1 cellular context compared by ENCODE assay signal in the genomic region with DNA sequence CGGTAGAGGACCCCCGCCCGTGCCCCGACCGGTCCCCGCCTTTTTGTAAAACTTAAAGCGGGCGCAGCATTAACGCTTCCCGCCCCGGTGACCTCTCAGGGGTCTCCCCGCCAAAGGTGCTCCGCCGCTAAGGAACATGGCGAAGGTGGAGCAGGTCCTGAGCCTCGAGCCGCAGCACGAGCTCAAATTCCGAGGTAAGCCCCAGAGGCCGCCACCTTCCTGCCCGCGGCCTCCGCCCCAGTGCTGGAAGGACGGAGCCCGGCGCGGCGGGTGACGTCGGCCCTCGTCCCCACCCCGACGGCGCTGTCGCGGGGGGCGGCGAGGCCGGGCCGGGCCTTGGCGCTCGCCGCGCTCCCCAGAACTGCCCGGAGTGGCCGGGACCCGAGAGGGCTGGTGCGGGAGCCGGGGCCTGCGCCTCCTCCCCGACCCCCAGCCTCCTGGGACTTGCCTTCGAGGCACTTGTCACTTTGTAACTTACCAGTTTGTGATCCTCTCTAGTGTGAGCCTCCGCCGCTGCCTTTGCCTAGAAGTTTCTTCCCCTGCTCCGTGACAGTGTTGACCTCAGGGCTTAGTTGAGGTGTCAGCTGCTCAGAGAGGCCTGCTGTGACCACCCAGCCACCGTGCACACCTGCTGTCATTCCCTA.
A peak's percentile ranks its signal among the peaks of the same experiment; 100 is the strongest.
TF ChIP-seq lines count a peak whose summit lies in the region.

No MANE protein-coding gene starts in this region.

TF ChIP-seq in K562, 482 proteins besides CTCF, POLR2A, EP300 and RAD21 (continued from another document and continues in another):
- TF ChIP-seq, protein P1, sequence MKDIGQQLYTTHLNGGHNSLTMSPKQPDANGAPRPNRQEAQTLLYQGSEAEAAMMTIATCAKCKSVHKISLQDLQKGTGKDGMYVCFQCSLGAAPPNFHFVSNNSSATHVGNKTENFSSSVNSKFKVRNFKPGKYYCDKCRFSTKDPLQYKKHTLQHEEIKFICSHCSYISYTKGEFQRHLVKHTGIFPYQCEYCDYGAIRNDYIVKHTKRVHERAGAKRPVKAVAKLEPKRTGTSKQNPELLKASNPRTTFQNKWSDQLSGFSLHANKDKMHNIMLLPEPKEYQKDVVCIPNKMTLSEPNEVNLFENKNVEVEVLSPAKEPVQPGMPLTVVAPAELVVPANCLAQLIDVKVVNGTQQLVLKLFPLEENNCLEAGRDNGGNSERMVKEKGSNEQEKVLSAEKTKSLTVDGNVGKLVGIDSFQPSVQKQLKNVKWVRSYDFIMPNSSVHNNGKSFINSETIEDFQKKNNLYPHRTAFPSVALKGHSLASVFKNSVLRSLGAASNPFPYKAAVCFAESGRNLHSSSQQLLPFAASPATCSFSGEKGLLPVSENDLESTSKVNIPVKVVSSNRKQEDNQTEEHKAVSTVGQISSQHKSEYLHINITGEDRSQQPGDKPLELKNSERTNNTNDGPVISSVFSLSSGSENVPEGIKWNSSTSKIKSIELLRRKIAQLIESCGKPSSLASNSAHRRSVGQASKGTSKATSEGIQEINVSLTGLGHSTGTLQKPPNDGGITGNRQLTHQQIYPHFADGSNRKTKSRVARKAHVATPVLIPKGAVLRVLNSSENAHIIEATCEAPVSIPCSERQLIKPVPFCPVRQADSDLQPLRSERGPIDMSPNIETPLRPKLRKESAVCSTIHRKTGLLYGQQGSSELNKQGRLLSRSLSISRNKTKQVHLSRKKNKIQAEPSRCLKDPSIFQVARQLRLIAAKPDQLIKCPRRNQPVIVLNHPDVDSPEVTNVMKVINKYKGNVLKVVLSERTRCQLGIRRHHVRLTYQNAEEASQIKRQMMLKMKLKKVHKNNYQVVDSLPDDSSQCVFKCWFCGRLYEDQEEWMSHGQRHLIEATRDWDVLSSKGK (CRISPR knock-in tag; IDR thresholded peaks at IDR 0.05): no peak
- TF ChIP-seq ZFP30 (CRISPR knock-in tag; IDR thresholded peaks at IDR 0.05; ENCODE audit: borderline replicate concordance) (no peak), ZC3H8 (IDR thresholded peaks at IDR 0.05) (no peak), ETS2 (tag; IDR thresholded peaks at IDR 0.05; ENCODE audit: borderline replicate concordance, poor library complexity, severe bottlenecking) (peak; percentile 38), ZNF311 (CRISPR knock-in tag; IDR thresholded peaks at IDR 0.05) (no peak), ZNF146 (CRISPR knock-in tag; IDR thresholded peaks at IDR 0.05; ENCODE audit: unreplicated experiment) (no peak), FUS (optimal IDR thresholded peaks at IDR 0.05; ENCODE audit: low read depth, low read length) (no peak), ZNF24 (IDR thresholded peaks at IDR 0.05) (no peak), ZNF507 (tag; conservative IDR thresholded peaks at IDR 0.05) (no peak), ERF (CRISPR knock-in tag; IDR thresholded peaks at IDR 0.05) (no peak), NR4A1 (CRISPR knock-in tag; IDR thresholded peaks at IDR 0.05) (no peak; the same call in 1 of the 2 replicates), NR4A1 (tag; IDR thresholded peaks at IDR 0.05) (no peak), ASH1L (IDR thresholded peaks at IDR 0.05; ENCODE audit: borderline replicate concordance, low read depth, partially characterized antibody) (no peak), HMG20B (CRISPR knock-in tag; IDR thresholded peaks at IDR 0.05) (no peak), ZNF79 (CRISPR knock-in tag; IDR thresholded peaks at IDR 0.05; ENCODE audit: low read depth) (no peak), ZFPM2 (CRISPR knock-in tag; IDR thresholded peaks at IDR 0.05) (no peak), CEBPB (tag; IDR thresholded peaks at IDR 0.05) (no peak), KLF16 (IDR thresholded peaks at IDR 0.05) (no peak), MTA2 (IDR thresholded peaks at IDR 0.05; ENCODE audit: low read depth) (no peak), BRF1 (IDR thresholded peaks at IDR 0.05; ENCODE audit: borderline replicate concordance, extremely low read depth, insufficient read length) (no peak), ZNF347 (CRISPR knock-in tag; IDR thresholded peaks at IDR 0.05; ENCODE audit: low read depth) (no peak), MYNN (IDR thresholded peaks at IDR 0.05) (no peak), MYNN (CRISPR knock-in tag; IDR thresholded peaks at IDR 0.05) (no peak), SRF (CRISPR knock-in tag; IDR thresholded peaks at IDR 0.05) (no peak), ZNF408 (CRISPR knock-in tag; IDR thresholded peaks at IDR 0.05; ENCODE audit: low read depth) (no peak), ZBED1 (IDR thresholded peaks at IDR 0.05) (no peak), SAFB2 (IDR thresholded peaks at IDR 0.05; ENCODE audit: borderline replicate concordance, low read depth, low read length, severe bottlenecking) (no peak), YBX1 (IDR thresholded peaks at IDR 0.05) (no peak), ZNF197 (CRISPR knock-in tag; IDR thresholded peaks at IDR 0.05; ENCODE audit: low read depth) (no peak), YY1 (IDR thresholded peaks at IDR 0.05; ENCODE audit: borderline replicate concordance in 1 of 3, control insufficient read depth in 1 of 3, extremely low read depth in 1 of 3, insufficient read depth in 3 of 3, insufficient read length in 1 of 3, insufficient replicate concordance in 2 of 3, low read depth in 1 of 3, low read length in 2 of 3) (peak in 1 of 3 experiments; percentile 56), POLR2B (IDR thresholded peaks at IDR 0.05; ENCODE audit: low read depth, partially characterized antibody) (no peak), ZKSCAN1 (IDR thresholded peaks at IDR 0.05; ENCODE audit: low read depth, low read length) (no peak), MCM7 (IDR thresholded peaks at IDR 0.05) (no peak), PTRF (tag; IDR thresholded peaks at IDR 0.05) (no peak), RNF2 (IDR thresholded peaks at IDR 0.05) (no peak), NR1H2 (CRISPR knock-in tag; IDR thresholded peaks at IDR 0.05) (no peak), ZNF354B (CRISPR knock-in tag; IDR thresholded peaks at IDR 0.05) (no peak), TGIF2 (CRISPR knock-in tag; IDR thresholded peaks at IDR 0.05) (no peak; the same call in 1 of the 2 replicates), ZNF830 (CRISPR knock-in tag; IDR thresholded peaks at IDR 0.05) (no peak), GATA2 (CRISPR knock-in tag; IDR thresholded peaks at IDR 0.05) (no peak), POU5F1 (IDR thresholded peaks at IDR 0.05; ENCODE audit: borderline replicate concordance, low read depth, low read length, partially characterized antibody) (no peak), ZNF699 (CRISPR knock-in tag; IDR thresholded peaks at IDR 0.05; ENCODE audit: insufficient replicate concordance) (no peak), ZNF253 (CRISPR knock-in tag; conservative IDR thresholded peaks at IDR 0.05) (no peak), KHSRP (IDR thresholded peaks at IDR 0.05) (no peak), SUPT5H (IDR thresholded peaks at IDR 0.05) (peak; percentile 44; the same call in 1 of the 2 replicates), KAT8 (IDR thresholded peaks at IDR 0.05; ENCODE audit: low read depth) (no peak), HMG20A (CRISPR knock-in tag; conservative IDR thresholded peaks at IDR 0.05) (no peak)
- TF ChIP-seq, protein P2, sequence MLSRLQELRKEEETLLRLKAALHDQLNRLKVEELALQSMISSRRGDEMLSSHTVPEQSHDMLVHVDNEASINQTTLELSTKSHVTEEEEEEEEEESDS (CRISPR knock-in tag; IDR thresholded peaks at IDR 0.05): no peak
- TF ChIP-seq, protein P3, sequence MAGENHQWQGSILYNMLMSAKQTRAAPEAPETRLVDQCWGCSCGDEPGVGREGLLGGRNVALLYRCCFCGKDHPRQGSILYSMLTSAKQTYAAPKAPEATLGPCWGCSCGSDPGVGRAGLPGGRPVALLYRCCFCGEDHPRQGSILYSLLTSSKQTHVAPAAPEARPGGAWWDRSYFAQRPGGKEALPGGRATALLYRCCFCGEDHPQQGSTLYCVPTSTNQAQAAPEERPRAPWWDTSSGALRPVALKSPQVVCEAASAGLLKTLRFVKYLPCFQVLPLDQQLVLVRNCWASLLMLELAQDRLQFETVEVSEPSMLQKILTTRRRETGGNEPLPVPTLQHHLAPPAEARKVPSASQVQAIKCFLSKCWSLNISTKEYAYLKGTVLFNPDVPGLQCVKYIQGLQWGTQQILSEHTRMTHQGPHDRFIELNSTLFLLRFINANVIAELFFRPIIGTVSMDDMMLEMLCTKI (IDR thresholded peaks at IDR 0.05; ENCODE audit: partially characterized antibody): no peak
- TF ChIP-seq, protein P4, sequence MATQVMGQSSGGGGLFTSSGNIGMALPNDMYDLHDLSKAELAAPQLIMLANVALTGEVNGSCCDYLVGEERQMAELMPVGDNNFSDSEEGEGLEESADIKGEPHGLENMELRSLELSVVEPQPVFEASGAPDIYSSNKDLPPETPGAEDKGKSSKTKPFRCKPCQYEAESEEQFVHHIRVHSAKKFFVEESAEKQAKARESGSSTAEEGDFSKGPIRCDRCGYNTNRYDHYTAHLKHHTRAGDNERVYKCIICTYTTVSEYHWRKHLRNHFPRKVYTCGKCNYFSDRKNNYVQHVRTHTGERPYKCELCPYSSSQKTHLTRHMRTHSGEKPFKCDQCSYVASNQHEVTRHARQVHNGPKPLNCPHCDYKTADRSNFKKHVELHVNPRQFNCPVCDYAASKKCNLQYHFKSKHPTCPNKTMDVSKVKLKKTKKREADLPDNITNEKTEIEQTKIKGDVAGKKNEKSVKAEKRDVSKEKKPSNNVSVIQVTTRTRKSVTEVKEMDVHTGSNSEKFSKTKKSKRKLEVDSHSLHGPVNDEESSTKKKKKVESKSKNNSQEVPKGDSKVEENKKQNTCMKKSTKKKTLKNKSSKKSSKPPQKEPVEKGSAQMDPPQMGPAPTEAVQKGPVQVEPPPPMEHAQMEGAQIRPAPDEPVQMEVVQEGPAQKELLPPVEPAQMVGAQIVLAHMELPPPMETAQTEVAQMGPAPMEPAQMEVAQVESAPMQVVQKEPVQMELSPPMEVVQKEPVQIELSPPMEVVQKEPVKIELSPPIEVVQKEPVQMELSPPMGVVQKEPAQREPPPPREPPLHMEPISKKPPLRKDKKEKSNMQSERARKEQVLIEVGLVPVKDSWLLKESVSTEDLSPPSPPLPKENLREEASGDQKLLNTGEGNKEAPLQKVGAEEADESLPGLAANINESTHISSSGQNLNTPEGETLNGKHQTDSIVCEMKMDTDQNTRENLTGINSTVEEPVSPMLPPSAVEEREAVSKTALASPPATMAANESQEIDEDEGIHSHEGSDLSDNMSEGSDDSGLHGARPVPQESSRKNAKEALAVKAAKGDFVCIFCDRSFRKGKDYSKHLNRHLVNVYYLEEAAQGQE (CRISPR knock-in tag; IDR thresholded peaks at IDR 0.05; ENCODE audit: low read depth): peak; percentile 61
- TF ChIP-seq, protein P5, sequence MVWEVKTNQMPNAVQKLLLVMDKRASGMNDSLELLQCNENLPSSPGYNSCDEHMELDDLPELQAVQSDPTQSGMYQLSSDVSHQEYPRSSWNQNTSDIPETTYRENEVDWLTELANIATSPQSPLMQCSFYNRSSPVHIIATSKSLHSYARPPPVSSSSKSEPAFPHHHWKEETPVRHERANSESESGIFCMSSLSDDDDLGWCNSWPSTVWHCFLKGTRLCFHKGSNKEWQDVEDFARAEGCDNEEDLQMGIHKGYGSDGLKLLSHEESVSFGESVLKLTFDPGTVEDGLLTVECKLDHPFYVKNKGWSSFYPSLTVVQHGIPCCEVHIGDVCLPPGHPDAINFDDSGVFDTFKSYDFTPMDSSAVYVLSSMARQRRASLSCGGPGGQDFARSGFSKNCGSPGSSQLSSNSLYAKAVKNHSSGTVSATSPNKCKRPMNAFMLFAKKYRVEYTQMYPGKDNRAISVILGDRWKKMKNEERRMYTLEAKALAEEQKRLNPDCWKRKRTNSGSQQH (CRISPR knock-in tag; IDR thresholded peaks at IDR 0.05): no peak
- TF ChIP-seq, protein P6, sequence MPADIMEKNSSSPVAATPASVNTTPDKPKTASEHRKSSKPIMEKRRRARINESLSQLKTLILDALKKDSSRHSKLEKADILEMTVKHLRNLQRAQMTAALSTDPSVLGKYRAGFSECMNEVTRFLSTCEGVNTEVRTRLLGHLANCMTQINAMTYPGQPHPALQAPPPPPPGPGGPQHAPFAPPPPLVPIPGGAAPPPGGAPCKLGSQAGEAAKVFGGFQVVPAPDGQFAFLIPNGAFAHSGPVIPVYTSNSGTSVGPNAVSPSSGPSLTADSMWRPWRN (IDR thresholded peaks at IDR 0.05; ENCODE audit: low read depth): no peak
- TF ChIP-seq, protein P7, sequence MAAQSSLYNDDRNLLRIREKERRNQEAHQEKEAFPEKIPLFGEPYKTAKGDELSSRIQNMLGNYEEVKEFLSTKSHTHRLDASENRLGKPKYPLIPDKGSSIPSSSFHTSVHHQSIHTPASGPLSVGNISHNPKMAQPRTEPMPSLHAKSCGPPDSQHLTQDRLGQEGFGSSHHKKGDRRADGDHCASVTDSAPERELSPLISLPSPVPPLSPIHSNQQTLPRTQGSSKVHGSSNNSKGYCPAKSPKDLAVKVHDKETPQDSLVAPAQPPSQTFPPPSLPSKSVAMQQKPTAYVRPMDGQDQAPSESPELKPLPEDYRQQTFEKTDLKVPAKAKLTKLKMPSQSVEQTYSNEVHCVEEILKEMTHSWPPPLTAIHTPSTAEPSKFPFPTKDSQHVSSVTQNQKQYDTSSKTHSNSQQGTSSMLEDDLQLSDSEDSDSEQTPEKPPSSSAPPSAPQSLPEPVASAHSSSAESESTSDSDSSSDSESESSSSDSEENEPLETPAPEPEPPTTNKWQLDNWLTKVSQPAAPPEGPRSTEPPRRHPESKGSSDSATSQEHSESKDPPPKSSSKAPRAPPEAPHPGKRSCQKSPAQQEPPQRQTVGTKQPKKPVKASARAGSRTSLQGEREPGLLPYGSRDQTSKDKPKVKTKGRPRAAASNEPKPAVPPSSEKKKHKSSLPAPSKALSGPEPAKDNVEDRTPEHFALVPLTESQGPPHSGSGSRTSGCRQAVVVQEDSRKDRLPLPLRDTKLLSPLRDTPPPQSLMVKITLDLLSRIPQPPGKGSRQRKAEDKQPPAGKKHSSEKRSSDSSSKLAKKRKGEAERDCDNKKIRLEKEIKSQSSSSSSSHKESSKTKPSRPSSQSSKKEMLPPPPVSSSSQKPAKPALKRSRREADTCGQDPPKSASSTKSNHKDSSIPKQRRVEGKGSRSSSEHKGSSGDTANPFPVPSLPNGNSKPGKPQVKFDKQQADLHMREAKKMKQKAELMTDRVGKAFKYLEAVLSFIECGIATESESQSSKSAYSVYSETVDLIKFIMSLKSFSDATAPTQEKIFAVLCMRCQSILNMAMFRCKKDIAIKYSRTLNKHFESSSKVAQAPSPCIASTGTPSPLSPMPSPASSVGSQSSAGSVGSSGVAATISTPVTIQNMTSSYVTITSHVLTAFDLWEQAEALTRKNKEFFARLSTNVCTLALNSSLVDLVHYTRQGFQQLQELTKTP (IDR thresholded peaks at IDR 0.05; ENCODE audit: low read depth in 1 of 2, partially characterized antibody in 2 of 2): no peak
- TF ChIP-seq, protein P8, sequence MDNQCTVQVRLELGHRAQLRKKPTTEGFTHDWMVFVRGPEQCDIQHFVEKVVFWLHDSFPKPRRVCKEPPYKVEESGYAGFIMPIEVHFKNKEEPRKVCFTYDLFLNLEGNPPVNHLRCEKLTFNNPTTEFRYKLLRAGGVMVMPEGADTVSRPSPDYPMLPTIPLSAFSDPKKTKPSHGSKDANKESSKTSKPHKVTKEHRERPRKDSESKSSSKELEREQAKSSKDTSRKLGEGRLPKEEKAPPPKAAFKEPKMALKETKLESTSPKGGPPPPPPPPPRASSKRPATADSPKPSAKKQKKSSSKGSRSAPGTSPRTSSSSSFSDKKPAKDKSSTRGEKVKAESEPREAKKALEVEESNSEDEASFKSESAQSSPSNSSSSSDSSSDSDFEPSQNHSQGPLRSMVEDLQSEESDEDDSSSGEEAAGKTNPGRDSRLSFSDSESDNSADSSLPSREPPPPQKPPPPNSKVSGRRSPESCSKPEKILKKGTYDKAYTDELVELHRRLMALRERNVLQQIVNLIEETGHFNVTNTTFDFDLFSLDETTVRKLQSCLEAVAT (IDR thresholded peaks at IDR 0.05): no peak
